ENCODE assay signal across 8 cellular contexts in genomic region chr19:17931532-17932191, GRCh38. TPM values are rescaled to one million over a fixed set of nuclear protein-coding genes. Genes with fewer than 3 reads are reported as not detected.
A peak's percentile ranks its signal among the peaks of the same experiment; 100 is the strongest.
DNase-seq lines count a peak whose midpoint lies in the region; ATAC-seq and TF ChIP-seq lines count a peak whose summit lies in the region.

No MANE protein-coding gene starts in this region.

- no peak for ATAC-seq in CD4-positive, alpha-beta T cell (ENCODE audit: poor library complexity)
- no peak for ATAC-seq in naive thymus-derived CD4-positive, alpha-beta T cell
- ATAC-seq in GM21825 (IDR thresholded peaks at IDR 0.05; ENCODE audit: unreplicated experiment): no peak
- no peak for ATAC-seq in GM21390 (IDR thresholded peaks at IDR 0.05; ENCODE audit: unreplicated experiment)

- CTCF ChIA-PET in CD4-positive, alpha-beta T cell (lab: Charles Lee): interaction anchor here (1.1 to 6.7 kb wide), 28 partner anchors 10 to 435 kb away, joined by 3 to 226 read pairs (median 6); partner anchors contain the start of genes FCHO1, JAK3, MAP1S and RPL18A
- CTCF ChIA-PET in naive thymus-derived CD4-positive, alpha-beta T cell (lab: Charles Lee): interaction anchor here (0.7 to 11.2 kb wide), 9 partner anchors 15 to 148 kb away, joined by 3 to 224 read pairs (median 7); partner anchors contain the start of genes RPL18A and SLC5A5

- H4K20me1 ChIP-seq in KMS-11 (ENCODE audit: insufficient read depth): no peaks in the 10 kb centered on the region

- no peaks in the 10 kb centered on the region; the same call in 1 of the 2 replicates for H3K79me2 ChIP-seq in KMS-11 (ENCODE audit: insufficient read depth, low read depth)

- no peaks in the 10 kb centered on the region for H3K36me3 ChIP-seq in KMS-11 (ENCODE audit: insufficient read depth)
- no peaks in the 10 kb centered on the region for H3K36me3 ChIP-seq in naive thymus-derived CD4-positive, alpha-beta T cell (ENCODE audit: control insufficient read depth in 2 of 3, insufficient read depth in 3 of 3, low read length in 3 of 3)

- peak overlapping the region; percentile 83 for H3K4me3 Mint-ChIP-seq in CD4-positive, alpha-beta T cell
- H3K4me3 Mint-ChIP-seq in naive thymus-derived CD4-positive, alpha-beta T cell: peak overlapping the region; percentile 51 to 94 (median 80)

- no peak overlapping the region for H3K9ac ChIP-seq in KMS-11

- no peaks in the 10 kb centered on the region for H3K9me3 Mint-ChIP-seq in CD4-positive, alpha-beta T cell
- H3K9me3 Mint-ChIP-seq in naive thymus-derived CD4-positive, alpha-beta T cell: peaks cover 0 to 2% (median 0%) of the 10 kb centered on the region in 11 donors

- H2AFZ ChIP-seq in KMS-11 (ENCODE audit: low read depth): peak overlapping the region; percentile 86

- no peak overlapping the region for H3K4me3 ChIP-seq in KMS-11 (IDR thresholded peaks at IDR 0.05; ENCODE audit: insufficient read depth, low read depth, low read length)
- peak overlapping the region; percentile 69 for H3K4me3 ChIP-seq in naive thymus-derived CD4-positive, alpha-beta T cell (ENCODE audit: low read length)

- H3K27me3 Mint-ChIP-seq in CD4-positive, alpha-beta T cell: no peaks in the 10 kb centered on the region
- H3K27me3 Mint-ChIP-seq in naive thymus-derived CD4-positive, alpha-beta T cell: peaks cover 0 to 4% (median 2%) of the 10 kb centered on the region in 5 donors

- intact Hi-C loops in CD4-positive, alpha-beta T cell (cut with DNase I, micrococcal nuclease): loop anchor here (1.0 to 5.0 kb wide), 4 partner anchors 61 to 227 kb away; partner anchors contain the start of genes RPL18A (in 2 of the 2) and SLC5A5 (in 1 of the 2)
- intact Hi-C loops in naive thymus-derived CD4-positive, alpha-beta T cell (cut with micrococcal nuclease): loop anchor here (1.0 to 10.0 kb wide), 12 partner anchors 16 to 591 kb away; partner anchors contain the start of genes PGLS (in 2 of the 2), RPL18A (in 2 of the 2), B3GNT3 (in 1 of the 2) and ELL (in 1 of the 2)

- peaks cover 6% of the 10 kb centered on the region for H3K36me3 Mint-ChIP-seq in CD4-positive, alpha-beta T cell (ENCODE audit: low read depth)
- no peaks in the 10 kb centered on the region for H3K36me3 Mint-ChIP-seq in naive thymus-derived CD4-positive, alpha-beta T cell

- H3K27me3 ChIP-seq in CD4-positive, alpha-beta T cell (ENCODE audit: control insufficient read depth, insufficient read depth, low read length): no peaks in the 10 kb centered on the region
- peaks cover 13% of the 10 kb centered on the region; the same call in 1 of the 2 replicates for H3K27me3 ChIP-seq in KMS-11 (ENCODE audit: insufficient read depth, low read depth)
- no peaks in the 10 kb centered on the region for H3K27me3 ChIP-seq in naive thymus-derived CD4-positive, alpha-beta T cell (ENCODE audit: control insufficient read depth in 2 of 2, insufficient read depth in 2 of 2, low read length in 2 of 2)

- H3K4me1 ChIP-seq in KMS-11 (ENCODE audit: low read depth, poor library complexity, severe bottlenecking): peaks cover 29% of the 10 kb centered on the region
- peaks cover 10 to 11% of the 10 kb centered on the region in 2 donors for H3K4me1 ChIP-seq in naive thymus-derived CD4-positive, alpha-beta T cell (ENCODE audit: control insufficient read depth in 2 of 2, insufficient read depth in 2 of 2, low read length in 2 of 2)

- H3K27ac Mint-ChIP-seq in CD4-positive, alpha-beta T cell: peak overlapping the region; percentile 55
- H3K27ac Mint-ChIP-seq in naive thymus-derived CD4-positive, alpha-beta T cell: peak overlapping the region in 5 of 9 donors; percentile 36 to 90 (median 64)

- no peak overlapping the region for H3K27ac ChIP-seq in CD4-positive, alpha-beta T cell (ENCODE audit: low read depth, low read length)
- H3K27ac ChIP-seq in KMS-11: no peak overlapping the region
- no peak overlapping the region for H3K27ac ChIP-seq in naive thymus-derived CD4-positive, alpha-beta T cell (ENCODE audit: low read depth, low read length)

- DNase-seq in CD4-positive, alpha-beta T cell: no peak
- DNase-seq in cerebellar cortex (ENCODE audit: low spot score) (peak; percentile 29), OCI-M1 (lab: John Stamatoyannopoulos, UW) (no peak)
- DNase-seq in naive thymus-derived CD4-positive, alpha-beta T cell: no peak
- no peak for DNase-seq in activated effector memory CD4-positive, alpha-beta T cell treated with anti-CD3 and anti-CD28 coated beads, Interleukin-2, amount 50 U/mL, for 16 hours

- POLR2A ChIA-PET in CD4-positive, alpha-beta T cell (lab: Charles Lee): interaction anchor here (0.6 to 5.3 kb wide), 16 partner anchors 27 to 420 kb away, joined by 3 to 275 read pairs (median 4); partner anchors contain the start of genes ARRDC2, JAK3, MAP1S and PGLS
- POLR2A ChIA-PET in naive thymus-derived CD4-positive, alpha-beta T cell (lab: Charles Lee): interaction anchor here (1.3 to 4.7 kb wide), 4 partner anchors 61 to 72 kb away, joined by 4 to 117 read pairs (median 18); partner anchors contain the start of genes RPL18A and SLC5A5

- no peaks in the 10 kb centered on the region for H3K9me3 ChIP-seq in CD4-positive, alpha-beta T cell (ENCODE audit: control insufficient read depth, low read length)
- H3K9me3 ChIP-seq in naive thymus-derived CD4-positive, alpha-beta T cell (ENCODE audit: control insufficient read depth in 2 of 3, low read length in 3 of 3): no peaks in the 10 kb centered on the region

- H3K4me1 Mint-ChIP-seq in CD4-positive, alpha-beta T cell (ENCODE audit: low read depth): peaks cover 19% of the 10 kb centered on the region
- H3K4me1 Mint-ChIP-seq in naive thymus-derived CD4-positive, alpha-beta T cell: peaks cover 6 to 24% (median 15%) of the 10 kb centered on the region in 7 donors

- peak overlapping the region; percentile 69 for H3K4me2 ChIP-seq in KMS-11

- TF ChIP-seq CTCF in CD4-positive, alpha-beta T cell (IDR thresholded peaks at IDR 0.05): no peak
- TF ChIP-seq CTCF in KMS-11 (conservative IDR thresholded peaks at IDR 0.05; ENCODE audit: low read depth, low read length): no peak

RNA-seq across cellular contexts. Expression of gene CCDC124, which starts 1.2 kb away (rescaled TPM):
- total RNA-seq in CD4-positive, alpha-beta T cell: 10 to 100 TPM; 26.9 to 28.1 TPM
- total RNA-seq in naive thymus-derived CD4-positive, alpha-beta T cell: 10 to 100 TPM; 28.7 to 60.5 (median 32.6) TPM
- polyA plus RNA-seq in naive thymus-derived CD4-positive, alpha-beta T cell: 10 to 100 TPM; 31.1 to 63.8 TPM

RNA-seq across cellular contexts. Expression of gene KCNN1, which starts 35.2 kb away (rescaled TPM):
- total RNA-seq in CD4-positive, alpha-beta T cell: not detected
- total RNA-seq in naive thymus-derived CD4-positive, alpha-beta T cell: under 1 TPM in 1 of 5 experiments, not detected in 4; 0.05 TPM
- polyA plus RNA-seq in naive thymus-derived CD4-positive, alpha-beta T cell: not detected

RNA-seq across cellular contexts. Expression of gene SLC5A5, which starts 59.9 kb away (rescaled TPM):
- total RNA-seq in CD4-positive, alpha-beta T cell: 1 to 10 TPM; 1.6 TPM
- 1 to 10 TPM; 1.2 to 4.1 (median 3.6) TPM for total RNA-seq in naive thymus-derived CD4-positive, alpha-beta T cell
- polyA plus RNA-seq in naive thymus-derived CD4-positive, alpha-beta T cell: 1 to 10 TPM; 2.0 to 2.9 TPM
